Comparison of ENCODE assay signal across 8 cellular contexts in genomic region chr5:107571621-107572489, GRCh38.
A peak's percentile ranks its signal among the peaks of the same experiment; 100 is the strongest.
DNase-seq lines count a peak whose midpoint lies in the region; ATAC-seq and TF ChIP-seq lines count a peak whose summit lies in the region.

No MANE protein-coding gene starts in this region.

- H3K4me1 Mint-ChIP-seq in nephron: peaks cover 75% of the 10 kb centered on the region

- no peaks in the 10 kb centered on the region for H4K20me1 ChIP-seq in DND-41 (ENCODE audit: insufficient read depth, low read length)
- no peaks in the 10 kb centered on the region for H4K20me1 ChIP-seq in KMS-11 (ENCODE audit: insufficient read depth)

- H3K27me3 Mint-ChIP-seq in nephron (ENCODE audit: low read depth): no peaks in the 10 kb centered on the region

- no peaks in the 10 kb centered on the region for H3K9me3 ChIP-seq in DND-41 (ENCODE audit: insufficient read depth, low read length, severe bottlenecking)
- no peaks in the 10 kb centered on the region for H3K9me3 ChIP-seq in Panc1 (ENCODE audit: control insufficient read depth, insufficient read depth, low read depth, low read length)

- DNase-seq in DND-41 (peak; percentile 95), Panc1 (ENCODE audit: low read depth, low spot score) (peak; percentile 90), fibroblast of pulmonary artery (ENCODE audit: low read depth) (peak; percentile 98)
- DNase-seq in activated T-helper 1 cell treated with anti-CD3 and anti-CD28 coated beads, Interleukin-2, amount 50 U/mL, for 16 hours (ENCODE audit: low read depth in 1 of 2, low spot score in 1 of 2): peak; percentile 71 to 82
- peak; percentile 80 for DNase-seq in stimulated activated naive CD4-positive, alpha-beta T cell treated with Interleukin-2 at 50 U/mL for 16 hours (lab: John Stamatoyannopoulos, UW)

- CTCF ChIA-PET in Panc1 (lab: Charles Lee): interaction anchor here (0.6 to 1.1 kb wide), 8 partner anchors 9 to 230 kb away, joined by 3 to 7 read pairs (median 3); no protein-coding TSS in a partner anchor

- H3K9ac ChIP-seq in DND-41 (ENCODE audit: low read depth, low read length) (peak overlapping the region; percentile 64), KMS-11 (peak overlapping the region; percentile 49; the same call in 1 of the 2 replicates)

- H3K4me1 ChIP-seq in DND-41 (ENCODE audit: insufficient read depth, low read length): peaks cover 32% of the 10 kb centered on the region
- peaks cover 16% of the 10 kb centered on the region for H3K4me1 ChIP-seq in KMS-11 (ENCODE audit: low read depth, poor library complexity, severe bottlenecking)
- peaks cover 49% of the 10 kb centered on the region for H3K4me1 ChIP-seq in Panc1 (ENCODE audit: control insufficient read depth, insufficient read depth, low read length)

- H3K27ac ChIP-seq in DND-41 (ENCODE audit: low read length): peak overlapping the region; percentile 95
- peak overlapping the region; percentile 60; the same call in 1 of the 2 replicates for H3K27ac ChIP-seq in KMS-11
- peak overlapping the region; percentile 95 for H3K27ac ChIP-seq in Panc1 (ENCODE audit: low read length)

- H3K4me3 ChIP-seq in DND-41 (ENCODE audit: low read depth in 1 of 2, low read length in 2 of 2) (peak overlapping the region; percentile 25 to 59; a peak in 3 of 4 replicates), KMS-11 (IDR thresholded peaks at IDR 0.05; ENCODE audit: insufficient read depth, low read depth, low read length) (peak overlapping the region; percentile 64), Panc1 (ENCODE audit: low read depth in 2 of 2, low read length in 2 of 2) (peak overlapping the region; percentile 49 to 74), fibroblast of pulmonary artery (replicated peaks; ENCODE audit: low read depth, low read length) (peak overlapping the region; percentile 44)

- TF ChIP-seq CTCF in DND-41 (IDR thresholded peaks at IDR 0.05; ENCODE audit: borderline replicate concordance, extremely low read depth, low read length, poor library complexity, severe bottlenecking) (peak; percentile 96), KMS-11 (conservative IDR thresholded peaks at IDR 0.05; ENCODE audit: low read depth, low read length) (peak; percentile 93), Panc1 (IDR thresholded peaks at IDR 0.05) (peak; percentile 91), fibroblast of pulmonary artery (IDR thresholded peaks at IDR 0.05; ENCODE audit: low read length, missing control alignments) (peak; percentile 82), nephron (IDR thresholded peaks at IDR 0.05; ENCODE audit: unreplicated experiment in 3 of 3) (peak; percentile 93 to 95 (median 93))

- H3K36me3 Mint-ChIP-seq in nephron (ENCODE audit: low read depth): no peaks in the 10 kb centered on the region

- H3K4me2 ChIP-seq in DND-41 (ENCODE audit: insufficient read depth, low read length) (peak overlapping the region; percentile 83), KMS-11 (peak overlapping the region; percentile 77)

- no peaks in the 10 kb centered on the region for H3K27me3 ChIP-seq in DND-41 (ENCODE audit: insufficient read depth, low read length, poor library complexity)
- no peaks in the 10 kb centered on the region for H3K27me3 ChIP-seq in KMS-11 (ENCODE audit: insufficient read depth, low read depth)
- H3K27me3 ChIP-seq in Panc1 (ENCODE audit: control insufficient read depth, insufficient read depth, low read length): no peaks in the 10 kb centered on the region

- H3K9me3 Mint-ChIP-seq in nephron: no peaks in the 10 kb centered on the region

- H2AFZ ChIP-seq in DND-41 (ENCODE audit: low read depth, low read length) (peak overlapping the region; percentile 91), KMS-11 (ENCODE audit: low read depth) (peak overlapping the region; percentile 97)

- H3K79me2 ChIP-seq in DND-41 (ENCODE audit: insufficient read depth, low read length) (no peaks in the 10 kb centered on the region), KMS-11 (ENCODE audit: insufficient read depth, low read depth) (no peaks in the 10 kb centered on the region)

- H3K36me3 ChIP-seq in DND-41 (ENCODE audit: insufficient read depth, low read length): no peaks in the 10 kb centered on the region
- H3K36me3 ChIP-seq in KMS-11 (ENCODE audit: insufficient read depth): no peaks in the 10 kb centered on the region
- H3K36me3 ChIP-seq in Panc1 (ENCODE audit: control insufficient read depth, insufficient read depth, low read length): no peaks in the 10 kb centered on the region

- H3K27ac Mint-ChIP-seq in nephron: peak overlapping the region; percentile 87 to 93 (median 89)

- peak overlapping the region; percentile 63 to 77 (median 72) for H3K4me3 Mint-ChIP-seq in nephron

- ATAC-seq in DND-41 (ENCODE audit: insufficient read depth, low read depth) (peak; percentile 78), GM21825 (IDR thresholded peaks at IDR 0.05; ENCODE audit: unreplicated experiment) (peak; percentile 60), Panc1 (peak; percentile 95)

- no TSS peak for BruUV-seq in Panc1 (replicated peaks; lab: Mats Ljungman, UMichigan)

- POLR2A ChIA-PET in Panc1 (lab: Charles Lee): no interaction called here

- in situ Hi-C loops in Panc1 (cut with HindIII; ENCODE audit: low pct_unique_long_range_greater_than_20kb, low sequenced_read_pairs): no loop called here

- intact Hi-C loops in Panc1 (cut with micrococcal nuclease; ENCODE audit: unreplicated experiment): loop anchor here (5.0 to 10.0 kb wide), 3 partner anchors 100 to 467 kb away; partner anchors contain the start of gene EFNA5

Comparison
In these comparisons a context has a peak if more than half of its experiments do, and no peak if none do; other contexts are left out.
1. Peak in every context shown above with its lines: DNase-seq, ATAC-seq, H3K4me3 ChIP-seq and H3K27ac ChIP-seq.